8 cellular contexts compared by ENCODE assay signal in the genomic region with DNA sequence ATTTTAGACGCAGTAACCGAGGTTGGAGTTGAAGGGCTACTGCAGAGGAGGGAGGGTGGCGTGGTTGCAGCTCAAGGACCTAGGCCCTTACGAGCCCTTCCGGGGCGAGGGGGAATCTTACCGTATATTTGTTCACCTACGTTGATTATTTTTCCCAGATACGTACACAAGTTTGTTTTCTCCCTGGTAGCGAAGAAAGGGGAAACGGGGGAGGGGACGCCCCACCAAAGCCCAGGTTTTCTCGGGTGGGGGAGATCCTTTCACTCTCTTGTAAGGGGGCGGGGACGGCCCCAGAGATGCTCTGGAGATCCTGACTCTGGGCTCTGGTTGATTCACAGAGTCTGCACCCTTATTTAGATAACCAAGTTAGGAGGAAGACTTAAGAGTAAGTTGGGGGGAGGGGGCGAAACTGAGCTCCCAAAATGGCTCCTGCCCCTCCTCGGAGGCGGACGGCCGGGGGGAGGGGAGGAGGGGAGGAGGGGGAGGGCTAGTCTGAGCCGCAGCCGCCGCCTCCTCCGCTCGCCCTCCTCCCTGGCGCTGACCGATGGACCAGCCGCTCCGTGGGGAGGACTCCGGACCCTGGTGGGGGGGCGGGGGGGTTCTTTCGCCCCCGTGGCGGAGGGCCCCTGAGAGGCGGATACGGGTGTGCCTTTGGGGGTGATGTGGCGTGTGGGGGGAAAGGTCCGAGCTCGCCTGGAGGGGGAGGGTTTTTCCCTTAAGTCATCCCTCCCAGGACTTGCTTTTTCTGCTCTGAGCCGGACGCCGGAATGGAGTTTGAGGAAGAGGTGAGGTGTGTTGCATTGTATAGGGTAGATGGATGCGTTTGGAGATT. TPM values are rescaled to one million over a fixed set of nuclear protein-coding genes. Genes with fewer than 3 reads are reported as not detected.
A peak's percentile ranks its signal among the peaks of the same experiment; 100 is the strongest.
DNase-seq lines count a peak whose midpoint lies in the region; ATAC-seq and TF ChIP-seq lines count a peak whose summit lies in the region.

No MANE protein-coding gene starts in this region.

- TF ChIP-seq EP300 in transverse colon (IDR thresholded peaks at IDR 0.05; ENCODE audit: low read depth), result no peak

- TF ChIP-seq CTCF in DND-41 (IDR thresholded peaks at IDR 0.05; ENCODE audit: borderline replicate concordance, extremely low read depth, low read length, poor library complexity, severe bottlenecking), result no peak
- TF ChIP-seq CTCF in SU-DHL-6 (IDR thresholded peaks at IDR 0.05; ENCODE audit: insufficient read depth, low read length, poor library complexity, severe bottlenecking), result no peak
- TF ChIP-seq CTCF in parathyroid adenoma (IDR thresholded peaks at IDR 0.05), result no peak
- TF ChIP-seq CTCF in transverse colon (IDR thresholded peaks at IDR 0.05), result no peak

- TF ChIP-seq POLR2A in transverse colon (IDR thresholded peaks at IDR 0.05), result peak; percentile 9

- peaks cover 78% of the 10 kb centered on the region for H3F3A ChIP-seq in SU-DHL-6 (ENCODE audit: insufficient read depth)

- H3K79me2 ChIP-seq in DND-41 (ENCODE audit: insufficient read depth, low read length) (peaks cover 91% of the 10 kb centered on the region), SU-DHL-6 (ENCODE audit: insufficient read depth, low read length) (peaks cover 72% of the 10 kb centered on the region), parathyroid adenoma (peaks cover 30% of the 10 kb centered on the region)

- peak overlapping the region; percentile 96 for H3K27ac ChIP-seq in DND-41 (ENCODE audit: low read length)
- H3K27ac ChIP-seq in SU-DHL-6 (ENCODE audit: low read depth, low read length), result peak overlapping the region; percentile 97
- peak overlapping the region; percentile 97 for H3K27ac ChIP-seq in parathyroid adenoma
- H3K27ac ChIP-seq in transverse colon, result peak overlapping the region; percentile 98 to 100 (median 99)

- peaks cover 35% of the 10 kb centered on the region for H4K20me1 ChIP-seq in DND-41 (ENCODE audit: insufficient read depth, low read length)
- H4K20me1 ChIP-seq in SU-DHL-6 (ENCODE audit: low read depth, low read length), result peaks cover 25% of the 10 kb centered on the region

- H3K9me3 Mint-ChIP-seq in activated naive CD8-positive, alpha-beta T cell treated with anti-CD3 and anti-CD28 coated beads, Interleukin-2, amount 50 U/mL, for 24 hours, result no peaks in the 10 kb centered on the region

- H3K27ac Mint-ChIP-seq in activated naive CD8-positive, alpha-beta T cell treated with anti-CD3 and anti-CD28 coated beads, Interleukin-2, amount 50 U/mL, for 24 hours, result peak overlapping the region; percentile 98

- in situ Hi-C loops in transverse colon (cut with MboI; ENCODE audit: low pct_ligation_motif_present in 1 of 4, low pct_unique_long_range_greater_than_20kb in 1 of 4, low sequenced_read_pairs in 3 of 4), result loop anchor here in 2 of 4 donors (10.0 to 25.0 kb wide), 2 partner anchors 86 to 442 kb away; a partner anchor contains a TSS

- peaks cover 41% of the 10 kb centered on the region for H3K4me1 ChIP-seq in DND-41 (ENCODE audit: insufficient read depth, low read length)
- H3K4me1 ChIP-seq in parathyroid adenoma, result peaks cover 16% of the 10 kb centered on the region
- peaks cover 15 to 40% (median 32%) of the 10 kb centered on the region in 4 donors for H3K4me1 ChIP-seq in transverse colon

- H3K9me2 ChIP-seq in SU-DHL-6 (replicated peaks; ENCODE audit: insufficient read depth, low read length), result no peaks in the 10 kb centered on the region

- ATAC-seq in DND-41 (ENCODE audit: insufficient read depth, low read depth) (peak; percentile 0; the same call in 1 of the 3 replicates), GM18511 (IDR thresholded peaks at IDR 0.05; ENCODE audit: unreplicated experiment) (no peak)
- ATAC-seq in activated naive CD8-positive, alpha-beta T cell treated with anti-CD3 and anti-CD28 coated beads, Interleukin-2, amount 50 U/mL, for 24 hours, result peak; percentile 31

- no peaks in the 10 kb centered on the region for H3K27me3 ChIP-seq in DND-41 (ENCODE audit: insufficient read depth, low read length, poor library complexity)
- no peaks in the 10 kb centered on the region for H3K27me3 ChIP-seq in SU-DHL-6 (ENCODE audit: low read length)
- H3K27me3 ChIP-seq in parathyroid adenoma (ENCODE audit: control insufficient read depth, insufficient read depth, low read length), result no peaks in the 10 kb centered on the region
- no peaks in the 10 kb centered on the region for H3K27me3 ChIP-seq in transverse colon

- H3K9ac ChIP-seq in DND-41 (ENCODE audit: low read depth, low read length) (peak overlapping the region; percentile 89), SU-DHL-6 (ENCODE audit: low read length) (peak overlapping the region; percentile 95), parathyroid adenoma (peak overlapping the region; percentile 84)

- WGBS in transverse colon (ENCODE audit: low coverage in 1 of 2), 2 donors, result 0% methylated on average over 2 to 37 of the region's 43 CpGs

- peaks cover 65% of the 10 kb centered on the region for H3K36me3 Mint-ChIP-seq in activated naive CD8-positive, alpha-beta T cell treated with anti-CD3 and anti-CD28 coated beads, Interleukin-2, amount 50 U/mL, for 24 hours (ENCODE audit: low read depth)

- no peaks in the 10 kb centered on the region for H3K9me3 ChIP-seq in DND-41 (ENCODE audit: insufficient read depth, low read length, severe bottlenecking)
- no peaks in the 10 kb centered on the region for H3K9me3 ChIP-seq in SU-DHL-6 (ENCODE audit: insufficient read depth, low read length)
- no peaks in the 10 kb centered on the region for H3K9me3 ChIP-seq in parathyroid adenoma (ENCODE audit: control insufficient read depth, low read length)
- no peaks in the 10 kb centered on the region for H3K9me3 ChIP-seq in transverse colon

- H3K4me2 ChIP-seq in DND-41 (ENCODE audit: insufficient read depth, low read length), result peak overlapping the region; percentile 70
- H3K4me2 ChIP-seq in SU-DHL-6 (ENCODE audit: low read depth, low read length, poor library complexity, severe bottlenecking), result peak overlapping the region; percentile 94
- peak overlapping the region; percentile 100 for H3K4me2 ChIP-seq in parathyroid adenoma (ENCODE audit: low read length)

- peaks cover 34% of the 10 kb centered on the region for H3K4me1 Mint-ChIP-seq in activated naive CD8-positive, alpha-beta T cell treated with anti-CD3 and anti-CD28 coated beads, Interleukin-2, amount 50 U/mL, for 24 hours

- DNase-seq in DND-41, result peak; percentile 87
- peak; percentile 94 for DNase-seq in M059J (ENCODE audit: low read depth)
- peak; percentile 85 for DNase-seq in activated naive CD8-positive, alpha-beta T cell treated with anti-CD3 and anti-CD28 coated beads, Interleukin-2, amount 50 U/mL, for 24 hours
- DNase-seq in cardiac septum (ENCODE audit: low spot score), result peak; percentile 94
- peak; percentile 90 for DNase-seq in transverse colon

- no peak overlapping the region for H2AFZ ChIP-seq in DND-41 (ENCODE audit: low read depth, low read length)
- H2AFZ ChIP-seq in SU-DHL-6 (ENCODE audit: low read depth, low read length, severe bottlenecking), result no peak overlapping the region
- H2AFZ ChIP-seq in parathyroid adenoma, result peak overlapping the region; percentile 70

- H3K27me3 Mint-ChIP-seq in activated naive CD8-positive, alpha-beta T cell treated with anti-CD3 and anti-CD28 coated beads, Interleukin-2, amount 50 U/mL, for 24 hours, result no peaks in the 10 kb centered on the region

- H3K4me3 ChIP-seq in DND-41 (ENCODE audit: low read depth in 1 of 2, low read length in 2 of 2), result peak overlapping the region; percentile 53 to 62
- peak overlapping the region; percentile 75 for H3K4me3 ChIP-seq in SU-DHL-6 (ENCODE audit: insufficient read depth, low read length, poor library complexity, severe bottlenecking)
- peak overlapping the region; percentile 99 for H3K4me3 ChIP-seq in parathyroid adenoma (ENCODE audit: low read depth, low read length)
- peak overlapping the region; percentile 63 to 86 (median 77) for H3K4me3 ChIP-seq in transverse colon

- peak overlapping the region; percentile 97 for H3K4me3 Mint-ChIP-seq in activated naive CD8-positive, alpha-beta T cell treated with anti-CD3 and anti-CD28 coated beads, Interleukin-2, amount 50 U/mL, for 24 hours

- H3K36me3 ChIP-seq in DND-41 (ENCODE audit: insufficient read depth, low read length) (peaks cover 48% of the 10 kb centered on the region), SU-DHL-6 (ENCODE audit: low read length) (peaks cover 37% of the 10 kb centered on the region), parathyroid adenoma (ENCODE audit: control insufficient read depth, insufficient read depth, low read length) (no peaks in the 10 kb centered on the region), transverse colon (peaks cover 0 to 12% (median 2%) of the 10 kb centered on the region in 4 donors)

- intact Hi-C loops in cardiac septum (cut with DNase I) (loop anchor here (2.0 kb wide), 1 partner anchor 230 kb away; a partner anchor contains a TSS), transverse colon (cut with DNase I; ENCODE audit: low total_unique reads) (no loop called here)

RNA-seq across cellular contexts. Expression of a gene that starts 2.2 kb away (rescaled TPM):
- 148 and 223 TPM in 2 replicates for total RNA-seq in M059J (2014; rRNA removed; shearing (Covaris generic))
- 88.7 TPM for total RNA-seq in cardiac septum
- total RNA-seq in transverse colon, result 100 to 1,000 TPM; 116 to 612 (median 238) TPM

RNA-seq across cellular contexts. Expression of a gene that starts 17.7 kb away (rescaled TPM):
- 11.4 and 12.3 TPM in 2 replicates for total RNA-seq in M059J (2014; rRNA removed; shearing (Covaris generic))
- total RNA-seq in cardiac septum (13.7 TPM), transverse colon (10 to 100 TPM in 3 of 4 donors, 1 to 10 TPM in 1; 1.4 to 40.4 (median 20.8) TPM)

RNA-seq across cellular contexts. Expression of a gene that starts 29.8 kb away (rescaled TPM):
- 5.1 and 8.3 TPM in 2 replicates for total RNA-seq in M059J (2014; rRNA removed; shearing (Covaris generic))
- total RNA-seq in cardiac septum, result 7.9 TPM
- total RNA-seq in transverse colon, result 10 to 100 TPM in 2 of 4 donors, 1 to 10 TPM in 2; 1.8 to 20.8 (median 13.2) TPM

RNA-seq across cellular contexts. Expression of a gene that starts 38.8 kb away (rescaled TPM):
- not detected in 2 replicates for total RNA-seq in M059J (2014; rRNA removed; shearing (Covaris generic))
- total RNA-seq in cardiac septum, result 1.6 TPM
- 1 to 10 TPM in 3 of 4 donors, under 1 TPM in 1; 0.82 to 7.9 (median 2.6) TPM for total RNA-seq in transverse colon
